In the genomic region with DNA sequence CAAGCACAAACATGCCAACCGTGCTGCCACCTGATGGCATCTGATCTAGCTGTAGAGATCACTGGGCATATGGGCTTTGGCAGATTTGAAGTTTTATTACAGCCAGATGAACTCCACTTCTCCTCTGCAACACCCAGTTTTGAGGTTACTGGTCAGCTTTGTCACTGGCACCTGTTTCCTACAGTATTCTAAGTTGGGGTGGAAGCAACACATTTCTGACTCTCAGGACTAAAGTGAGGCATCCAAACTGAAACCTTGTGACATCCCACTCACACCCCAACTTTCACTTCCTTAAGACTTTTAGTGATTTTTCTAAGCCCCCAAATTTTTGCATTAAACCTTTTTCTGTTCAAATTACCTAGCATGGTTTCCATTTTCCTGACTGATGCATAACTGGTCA, we compare ENCODE assay signal across 19 cellular contexts.
DNase-seq lines count a peak whose midpoint lies in the region; ATAC-seq and TF ChIP-seq lines count a peak whose summit lies in the region.
"Had no signal": no experiment of that assay in that cellular context is flagged by ENCODE, and none has a peak within 500 bp of the region (broad histone marks: within the 10 kb centered on the region; RNA-seq: fewer than 3 reads in every experiment).

No MANE protein-coding gene starts in this region.

- intact Hi-C loops in activated T-helper 2 cell treated with anti-CD3 and anti-CD28 coated beads, Interferon-gamma antibody, Interleukin-2, Interleukin-4, amounts not matched to agents 10 μg/mL and 5 μg/mL and 100 μg/mL, durations not matched to agents 14 hours and 24 hours and 36 hours (cut with micrococcal nuclease): no loop called here

- POLR2A ChIA-PET in activated CD4-positive, alpha-beta memory T cell treated with anti-CD3 and anti-CD28 coated beads, Interleukin-2, amount 10 ng/mL, durations not matched to agents 7 days and 5 days (lab: Charles Lee): no interaction called here

- no peaks in the 10 kb centered on the region for H3K79me1 ChIP-seq in H9 (ENCODE audit: insufficient read depth, low read depth, low read length, poor library complexity, severe bottlenecking)

- H3K27me3 Mint-ChIP-seq in activated CD4-positive, alpha-beta memory T cell treated with anti-CD3 and anti-CD28 coated beads, Interleukin-2, amount 10 ng/mL, durations not matched to agents 7 days and 5 days: no peaks in the 10 kb centered on the region
- no peaks in the 10 kb centered on the region for H3K27me3 Mint-ChIP-seq in activated T-helper 2 cell treated with anti-CD3 and anti-CD28 coated beads, Interferon-gamma antibody, Interleukin-2, Interleukin-4, amounts not matched to agents 10 μg/mL and 5 μg/mL and 100 μg/mL, durations not matched to agents 14 hours and 24 hours and 36 hours (ENCODE audit: low read depth)
- no peaks in the 10 kb centered on the region for H3K27me3 Mint-ChIP-seq in H9 (ENCODE audit: low read depth)
- H3K27me3 Mint-ChIP-seq: activated T-cell treated with anti-CD3 and anti-CD28 coated beads, Interleukin-2, amount 50 U/mL, for 24 hours; brain had no signal

- no peaks in the 10 kb centered on the region for H3K4me1 Mint-ChIP-seq in activated CD4-positive, alpha-beta memory T cell treated with anti-CD3 and anti-CD28 coated beads, Interleukin-2, amount 10 ng/mL, durations not matched to agents 7 days and 5 days
- H3K4me1 Mint-ChIP-seq in activated T-helper 2 cell treated with anti-CD3 and anti-CD28 coated beads, Interferon-gamma antibody, Interleukin-2, Interleukin-4, amounts not matched to agents 10 μg/mL and 5 μg/mL and 100 μg/mL, durations not matched to agents 14 hours and 24 hours and 36 hours (ENCODE audit: low read depth): no peaks in the 10 kb centered on the region
- no peaks in the 10 kb centered on the region for H3K4me1 Mint-ChIP-seq in H9

- no peak overlapping the region for H4K8ac ChIP-seq in H9 (replicated peaks; ENCODE audit: insufficient read length, low read depth, low read length)

- H3K4ac ChIP-seq in H9 (ENCODE audit: low read depth, low read length): no peak overlapping the region

- peaks cover 7% of the 10 kb centered on the region; the same call in 1 of the 2 replicates for H3F3A ChIP-seq in MM.1S (ENCODE audit: insufficient read depth, low read length)

- H3K36me3 ChIP-seq in MM.1S (replicated peaks; ENCODE audit: insufficient read depth, low read length): no peaks in the 10 kb centered on the region
- no peaks in the 10 kb centered on the region for H3K36me3 ChIP-seq in osteoblast (ENCODE audit: insufficient read depth, low read length)
- H3K36me3 ChIP-seq: HAP-1, heart right ventricle had no signal

- CTCF ChIA-PET in activated CD4-positive, alpha-beta memory T cell treated with anti-CD3 and anti-CD28 coated beads, Interleukin-2, amount 10 ng/mL, durations not matched to agents 7 days and 5 days (lab: Charles Lee): no interaction called here

- H3K27me3 ChIP-seq in MM.1S (replicated peaks; ENCODE audit: insufficient read depth, low read length): no peaks in the 10 kb centered on the region
- H3K27me3 ChIP-seq in H9 (ENCODE audit: insufficient read depth, low read length): no peaks in the 10 kb centered on the region
- no peaks in the 10 kb centered on the region for H3K27me3 ChIP-seq in osteoblast (ENCODE audit: insufficient read depth, low read length)
- H3K27me3 ChIP-seq: heart right ventricle had no signal

- DNase-seq in MM.1S (peak; percentile 79), H9 (no peak), osteoblast (ENCODE audit: insufficient read length, low spot score, missing footprints) (no peak)
- no peak for DNase-seq in activated CD4-positive, alpha-beta memory T cell treated with anti-CD3 and anti-CD28 coated beads, Interleukin-2, amount 10 ng/mL, durations not matched to agents 7 days and 5 days
- no peak for DNase-seq in activated T-helper 2 cell treated with anti-CD3 and anti-CD28 coated beads, Interferon-gamma antibody, Interleukin-2, Interleukin-4, amounts not matched to agents 10 μg/mL and 5 μg/mL and 100 μg/mL, durations not matched to agents 14 hours and 24 hours and 36 hours (ENCODE audit: low spot score)
- DNase-seq: activated T-cell treated with anti-CD3 and anti-CD28 coated beads, Interleukin-2, amount 50 U/mL, for 24 hours; GF-D8; heart right ventricle; left ventricle myocardium superior; NCI-H446; occipital lobe had no signal

- TF ChIP-seq CTCF in MM.1S (IDR thresholded peaks at IDR 0.05; ENCODE audit: low read length) (peak; percentile 28), H9 (conservative IDR thresholded peaks at IDR 0.05) (no peak), osteoblast (IDR thresholded peaks at IDR 0.05; ENCODE audit: extremely low read depth, low read depth, low read length) (no peak)

- no peak overlapping the region for H4K91ac ChIP-seq in H9 (ENCODE audit: insufficient read length, low read depth, low read length)

- peak; percentile 80 for ATAC-seq in GM18861 (IDR thresholded peaks at IDR 0.05; ENCODE audit: unreplicated experiment)
- peak; percentile 87 for ATAC-seq in GM21515 (IDR thresholded peaks at IDR 0.05; ENCODE audit: unreplicated experiment)
- ATAC-seq in HG03045 (IDR thresholded peaks at IDR 0.05; ENCODE audit: unreplicated experiment): peak; percentile 87
- ATAC-seq: heart right ventricle, K562, left ventricle myocardium superior, Right ventricle myocardium inferior had no signal

- peaks cover 31% of the 10 kb centered on the region for H3K4me1 ChIP-seq in MM.1S (ENCODE audit: low read length)
- no peaks in the 10 kb centered on the region for H3K4me1 ChIP-seq in H9 (ENCODE audit: insufficient read depth, low read length)
- H3K4me1 ChIP-seq in osteoblast (ENCODE audit: insufficient read depth, low read length): peaks cover 5% of the 10 kb centered on the region
- H3K4me1 ChIP-seq: heart right ventricle had no signal

- no peak overlapping the region for H3T11ph ChIP-seq in H9 (ENCODE audit: low read length)

- H3K79me2 ChIP-seq in MM.1S (ENCODE audit: low read length) (no peaks in the 10 kb centered on the region), H9 (ENCODE audit: insufficient read depth, low read length) (no peaks in the 10 kb centered on the region), osteoblast (ENCODE audit: insufficient read depth, low read length) (no peaks in the 10 kb centered on the region)

- no peaks in the 10 kb centered on the region for H3K36me3 Mint-ChIP-seq in activated CD4-positive, alpha-beta memory T cell treated with anti-CD3 and anti-CD28 coated beads, Interleukin-2, amount 10 ng/mL, durations not matched to agents 7 days and 5 days (ENCODE audit: low read depth)
- H3K36me3 Mint-ChIP-seq in activated T-helper 2 cell treated with anti-CD3 and anti-CD28 coated beads, Interferon-gamma antibody, Interleukin-2, Interleukin-4, amounts not matched to agents 10 μg/mL and 5 μg/mL and 100 μg/mL, durations not matched to agents 14 hours and 24 hours and 36 hours (ENCODE audit: low read depth): no peaks in the 10 kb centered on the region
- no peaks in the 10 kb centered on the region for H3K36me3 Mint-ChIP-seq in H9 (ENCODE audit: insufficient read depth in 1 of 3, low read depth in 3 of 3)
- H3K36me3 Mint-ChIP-seq: brain had no signal

- WGBS in H9 (ENCODE audit: extremely low coverage, insufficient read length, low lambda C conversion rate): no CpG with 5 or more reads among the region's 1 CpG

- H3K9me3 ChIP-seq in MM.1S (replicated peaks; ENCODE audit: insufficient read depth, low read length): no peaks in the 10 kb centered on the region
- no peaks in the 10 kb centered on the region for H3K9me3 ChIP-seq in H9 (ENCODE audit: control insufficient read depth, low read depth, low read length)
- H3K9me3 ChIP-seq in osteoblast (ENCODE audit: low read depth, low read length): no peaks in the 10 kb centered on the region
- H3K9me3 ChIP-seq: HAP-1, heart right ventricle had no signal

- no peaks in the 10 kb centered on the region for H3K9me3 Mint-ChIP-seq in activated CD4-positive, alpha-beta memory T cell treated with anti-CD3 and anti-CD28 coated beads, Interleukin-2, amount 10 ng/mL, durations not matched to agents 7 days and 5 days
- no peaks in the 10 kb centered on the region for H3K9me3 Mint-ChIP-seq in activated T-helper 2 cell treated with anti-CD3 and anti-CD28 coated beads, Interferon-gamma antibody, Interleukin-2, Interleukin-4, amounts not matched to agents 10 μg/mL and 5 μg/mL and 100 μg/mL, durations not matched to agents 14 hours and 24 hours and 36 hours
- no peaks in the 10 kb centered on the region; a peak in 1 of 5 replicates for H3K9me3 Mint-ChIP-seq in H9

- H3K9ac ChIP-seq in MM.1S (ENCODE audit: low read length) (no peak overlapping the region), H9 (ENCODE audit: extremely low read depth, insufficient read length, low read length) (no peak overlapping the region)

- H2BK120ac ChIP-seq in H9 (ENCODE audit: low read depth, low read length, poor library complexity, severe bottlenecking): no peak overlapping the region

- H3K56ac ChIP-seq in H9 (ENCODE audit: insufficient read length, low read depth, low read length): no peak overlapping the region

- H3K18ac ChIP-seq in H9 (ENCODE audit: insufficient read length, low read depth, low read length): no peak overlapping the region

- H2BK12ac ChIP-seq in H9 (ENCODE audit: insufficient read length, low read depth, low read length): no peak overlapping the region

- H3K27ac Mint-ChIP-seq in activated CD4-positive, alpha-beta memory T cell treated with anti-CD3 and anti-CD28 coated beads, Interleukin-2, amount 10 ng/mL, durations not matched to agents 7 days and 5 days: no peak overlapping the region
- H3K27ac Mint-ChIP-seq in activated T-helper 2 cell treated with anti-CD3 and anti-CD28 coated beads, Interferon-gamma antibody, Interleukin-2, Interleukin-4, amounts not matched to agents 10 μg/mL and 5 μg/mL and 100 μg/mL, durations not matched to agents 14 hours and 24 hours and 36 hours: no peak overlapping the region
- no peak overlapping the region for H3K27ac Mint-ChIP-seq in H9
- H3K27ac Mint-ChIP-seq: activated T-cell treated with anti-CD3 and anti-CD28 coated beads, Interleukin-2, amount 50 U/mL, for 24 hours had no signal

- no peak overlapping the region for H4K5ac ChIP-seq in H9 (ENCODE audit: insufficient read length, low read depth, low read length)

- H2AFZ ChIP-seq in MM.1S (ENCODE audit: low read length) (no peak overlapping the region), H9 (ENCODE audit: low read length) (no peak overlapping the region), osteoblast (ENCODE audit: low read length) (no peak overlapping the region)

- no peaks in the 10 kb centered on the region for H3K23me2 ChIP-seq in H9 (ENCODE audit: insufficient read length, low read depth, low read length, poor library complexity, severe bottlenecking)

- no peaks in the 10 kb centered on the region for H3K9me2 ChIP-seq in MM.1S (replicated peaks; ENCODE audit: insufficient read depth, low read length)

- H2BK15ac ChIP-seq in H9 (ENCODE audit: low read depth, low read length): no peak overlapping the region

- H3K14ac ChIP-seq in H9 (ENCODE audit: insufficient read depth, low read length): no peak overlapping the region

- H3K4me2 ChIP-seq in MM.1S (ENCODE audit: low read depth, low read length): no peak overlapping the region
- H3K4me2 ChIP-seq in H9 (ENCODE audit: insufficient read depth, insufficient read length, low read length): no peak overlapping the region
- H3K4me2 ChIP-seq in osteoblast (ENCODE audit: insufficient read depth, low read length): no peak overlapping the region

- H2BK5ac ChIP-seq in H9 (ENCODE audit: insufficient read length, low read length): no peak overlapping the region

- no peak overlapping the region for H3K23ac ChIP-seq in H9 (ENCODE audit: insufficient read length, low read depth, low read length)

- no peak overlapping the region for H2BK20ac ChIP-seq in H9 (ENCODE audit: low read depth, low read length, poor library complexity, severe bottlenecking)

- H4K20me1 ChIP-seq in MM.1S (ENCODE audit: insufficient read depth, low read length) (no peaks in the 10 kb centered on the region), H9 (ENCODE audit: control insufficient read depth, insufficient read depth, insufficient read length) (no peaks in the 10 kb centered on the region), osteoblast (ENCODE audit: insufficient read depth, low read length) (no peaks in the 10 kb centered on the region)

- H3K4me3 Mint-ChIP-seq in activated CD4-positive, alpha-beta memory T cell treated with anti-CD3 and anti-CD28 coated beads, Interleukin-2, amount 10 ng/mL, durations not matched to agents 7 days and 5 days: no peak overlapping the region
- no peak overlapping the region for H3K4me3 Mint-ChIP-seq in activated T-helper 2 cell treated with anti-CD3 and anti-CD28 coated beads, Interferon-gamma antibody, Interleukin-2, Interleukin-4, amounts not matched to agents 10 μg/mL and 5 μg/mL and 100 μg/mL, durations not matched to agents 14 hours and 24 hours and 36 hours (ENCODE audit: low read depth)
- H3K4me3 Mint-ChIP-seq in H9: no peak overlapping the region
- H3K4me3 Mint-ChIP-seq: activated T-cell treated with anti-CD3 and anti-CD28 coated beads, Interleukin-2, amount 50 U/mL, for 24 hours; brain had no signal

- no peak overlapping the region for H2AK5ac ChIP-seq in H9 (ENCODE audit: insufficient read length, low read length)

- H3K27ac ChIP-seq in MM.1S (ENCODE audit: low read length): peak overlapping the region; percentile 24; the same call in 1 of the 2 replicates
- H3K27ac ChIP-seq in H9 (ENCODE audit: insufficient read length, low read depth, low read length): no peak overlapping the region
- H3K27ac ChIP-seq in osteoblast (ENCODE audit: low read depth, low read length): no peak overlapping the region
- H3K27ac ChIP-seq: C4-2B, heart right ventricle had no signal

- H3K4me3 ChIP-seq in MM.1S (ENCODE audit: low read length) (no peak overlapping the region), osteoblast (ENCODE audit: insufficient read depth, low read length) (no peak overlapping the region)
- H3K4me3 ChIP-seq: HAP-1, heart right ventricle, K562 had no signal
